In genomic region chr2:15243762-15244161, GRCh38 we compare ENCODE assay signal across 13 cellular contexts.
DNase-seq lines count a peak whose midpoint lies in the region; ATAC-seq, FAIRE-seq and TF ChIP-seq lines count a peak whose summit lies in the region.
"Had no signal": no experiment of that assay in that cellular context is flagged by ENCODE, and none has a peak within 500 bp of the region (broad histone marks: within the 10 kb centered on the region; RNA-seq: fewer than 3 reads in every experiment).

No MANE protein-coding gene starts in this region.

- H3K27ac ChIP-seq in SJCRH30 (no peak overlapping the region), H9 (ENCODE audit: insufficient read length, low read depth, low read length) (no peak overlapping the region)

- WGBS in H9 (ENCODE audit: extremely low coverage, insufficient read length, low lambda C conversion rate), result no CpG with 5 or more reads among the region's 6 CpGs

- H3K9me3 Mint-ChIP-seq in glutamatergic neuron (ENCODE audit: unreplicated experiment) (peaks cover 6% of the 10 kb centered on the region), H9 (no peaks in the 10 kb centered on the region; a peak in 2 of 5 replicates)

- in situ Hi-C loops in ACHN (cut with HindIII; ENCODE audit: low pct_ligation_motif_present, low pct_unique_long_range_greater_than_20kb, low sequenced_read_pairs), result no loop called here

- FAIRE-seq in HTR-8/SVneo (lab: Jason Lieb, UNC), result no peak

- H3K4me1 Mint-ChIP-seq in glutamatergic neuron (ENCODE audit: low read depth, unreplicated experiment) (peaks cover 7% of the 10 kb centered on the region), H9 (peaks cover 9 to 11% of the 10 kb centered on the region in 2 experiments)

- H2AK5ac ChIP-seq in H9 (ENCODE audit: insufficient read length, low read length), result no peak overlapping the region

- TF ChIP-seq CTCF in glutamatergic neuron (IDR thresholded peaks at IDR 0.05; ENCODE audit: partially characterized antibody, unreplicated experiment) (no peak), H9 (conservative IDR thresholded peaks at IDR 0.05) (no peak)

- no peaks in the 10 kb centered on the region for H3K79me2 ChIP-seq in H9 (ENCODE audit: insufficient read depth, low read length)

- H3K36me3 ChIP-seq in SJCRH30, result no peaks in the 10 kb centered on the region

- H3K23me2 ChIP-seq in H9 (ENCODE audit: insufficient read length, low read depth, low read length, poor library complexity, severe bottlenecking), result no peaks in the 10 kb centered on the region

- H2AFZ ChIP-seq in H9 (ENCODE audit: low read length), result no peak overlapping the region

- no peak overlapping the region for H3K4ac ChIP-seq in H9 (ENCODE audit: low read depth, low read length)

- H4K20me1 ChIP-seq in H9 (ENCODE audit: control insufficient read depth, insufficient read depth, insufficient read length), result no peaks in the 10 kb centered on the region

- no peak overlapping the region for H4K5ac ChIP-seq in H9 (ENCODE audit: insufficient read length, low read depth, low read length)

- no peak overlapping the region for H3K9ac ChIP-seq in H9 (ENCODE audit: extremely low read depth, insufficient read length, low read length)

- no peak overlapping the region for H2BK20ac ChIP-seq in H9 (ENCODE audit: low read depth, low read length, poor library complexity, severe bottlenecking)

- no peak overlapping the region for H2BK15ac ChIP-seq in H9 (ENCODE audit: low read depth, low read length)

- no peak for ATAC-seq in HG02981 (IDR thresholded peaks at IDR 0.05; ENCODE audit: unreplicated experiment)
- ATAC-seq: right cardiac atrium had no signal

- no peak overlapping the region for H3K56ac ChIP-seq in H9 (ENCODE audit: insufficient read length, low read depth, low read length)

- H2BK120ac ChIP-seq in H9 (ENCODE audit: low read depth, low read length, poor library complexity, severe bottlenecking), result no peak overlapping the region

- H3T11ph ChIP-seq in H9 (ENCODE audit: low read length), result no peak overlapping the region

- H2BK12ac ChIP-seq in H9 (ENCODE audit: insufficient read length, low read depth, low read length), result no peak overlapping the region

- H3K27me3 ChIP-seq in SJCRH30 (no peaks in the 10 kb centered on the region), H9 (ENCODE audit: insufficient read depth, low read length) (no peaks in the 10 kb centered on the region)

- H4K91ac ChIP-seq in H9 (ENCODE audit: insufficient read length, low read depth, low read length), result no peak overlapping the region

- H2BK5ac ChIP-seq in H9 (ENCODE audit: insufficient read length, low read length), result no peak overlapping the region

- no peak overlapping the region for H3K4me3 ChIP-seq in SJCRH30

- H3K36me3 Mint-ChIP-seq in glutamatergic neuron (ENCODE audit: unreplicated experiment), result no peaks in the 10 kb centered on the region
- no peaks in the 10 kb centered on the region; a peak in 2 of 7 replicates for H3K36me3 Mint-ChIP-seq in H9 (ENCODE audit: insufficient read depth in 1 of 3, low read depth in 3 of 3)

- H3K4me1 ChIP-seq in SJCRH30, result peaks cover 25% of the 10 kb centered on the region
- peaks cover 4% of the 10 kb centered on the region; the same call in 1 of the 2 replicates for H3K4me1 ChIP-seq in H9 (ENCODE audit: insufficient read depth, low read length)

- H3K14ac ChIP-seq in H9 (ENCODE audit: insufficient read depth, low read length), result no peak overlapping the region

- no peak overlapping the region for H3K23ac ChIP-seq in H9 (ENCODE audit: insufficient read length, low read depth, low read length)

- peaks cover 2% of the 10 kb centered on the region for H3K27me3 Mint-ChIP-seq in glutamatergic neuron (ENCODE audit: unreplicated experiment)
- no peaks in the 10 kb centered on the region for H3K27me3 Mint-ChIP-seq in H9 (ENCODE audit: low read depth)
- H3K27me3 Mint-ChIP-seq: brain had no signal

- H3K4me3 Mint-ChIP-seq in glutamatergic neuron (ENCODE audit: unreplicated experiment) (no peak overlapping the region), H9 (no peak overlapping the region)
- H3K4me3 Mint-ChIP-seq: brain had no signal

- intact Hi-C loops in cardiac septum (cut with DNase I), result no loop called here

- H3K18ac ChIP-seq in H9 (ENCODE audit: insufficient read length, low read depth, low read length), result no peak overlapping the region

- DNase-seq in DMS153 (lab: John Stamatoyannopoulos, UW) (peak; percentile 9), HTR-8/SVneo (ENCODE audit: insufficient read length, low spot score) (peak; percentile 18), SJCRH30 (peak; percentile 9 to 78), glutamatergic neuron (no peak), ACHN (no peak), cardiac septum (ENCODE audit: low spot score) (no peak), H9 (no peak)
- DNase-seq: activated CD4-positive, alpha-beta T cell treated with anti-CD3 and anti-CD28 coated beads for 4 hours; H7; right cardiac atrium; substantia nigra had no signal

- H3K79me1 ChIP-seq in H9 (ENCODE audit: insufficient read depth, low read depth, low read length, poor library complexity, severe bottlenecking), result peaks cover 3% of the 10 kb centered on the region

- H4K8ac ChIP-seq in H9 (replicated peaks; ENCODE audit: insufficient read length, low read depth, low read length), result no peak overlapping the region

- H3K27ac Mint-ChIP-seq in glutamatergic neuron (ENCODE audit: unreplicated experiment) (peak overlapping the region; percentile 14), H9 (peak overlapping the region in 1 of 3 experiments; percentile 52; a peak in 2 of 7 replicates)

- H3K4me2 ChIP-seq in H9 (ENCODE audit: insufficient read depth, insufficient read length, low read length), result no peak overlapping the region

- H3K9me3 ChIP-seq in SJCRH30 (replicated peaks) (0 out of 2 replicates have a peak, but pooled peaks cover 3% of the 10 kb centered on the region), H9 (ENCODE audit: control insufficient read depth, low read depth, low read length) (no peaks in the 10 kb centered on the region)

Comparison
In these comparisons a context has a peak if more than half of its experiments do, and no peak if none do; other contexts are left out.
1. DNase-seq: peak in DMS153 (single experiment), HTR-8/SVneo (single experiment) and SJCRH30 (2 of 2); none in glutamatergic neuron (single experiment), ACHN (single experiment), cardiac septum (single experiment) and H9 (single experiment).